ENCODE assay signal across 21 cellular contexts in genomic region chr7:106671160-106671559, GRCh38.
"Had no signal": no experiment of that assay in that cellular context is flagged by ENCODE, and none has a peak within 500 bp of the region (broad histone marks: within the 10 kb centered on the region; RNA-seq: fewer than 3 reads in every experiment).

No MANE protein-coding gene starts in this region.

- DNase-seq: dermis blood vessel endothelial cell; dorsolateral prefrontal cortex; effector CD4-positive, alpha-beta T cell; effector memory CD4-positive, alpha-beta T cell; foreskin keratinocyte; heart left ventricle; hypothalamus; immature natural killer cell; islet precursor cell; kidney; kidney glomerular epithelial cell; left colon; left ventricle myocardium superior; lower lobe of right lung; mesenchymal stem cell; mucosa of descending colon; naive B cell had no signal

- H3K27ac Mint-ChIP-seq: immature natural killer cell; mesothelial cell of epicardium; naive B cell; naive thymus-derived CD8-positive, alpha-beta T cell had no signal

- H3K4me3 Mint-ChIP-seq: immature natural killer cell; mesothelial cell of epicardium; naive B cell; naive thymus-derived CD8-positive, alpha-beta T cell had no signal

- H3K36me3 Mint-ChIP-seq: naive B cell had no signal

- H3K27me3 Mint-ChIP-seq: naive B cell; naive thymus-derived CD8-positive, alpha-beta T cell had no signal

- ATAC-seq: foreskin keratinocyte; gastroesophageal sphincter; heart left ventricle; left colon; left lobe of liver; left ventricle myocardium superior; lower lobe of right lung; mucosa of descending colon; naive thymus-derived CD8-positive, alpha-beta T cell had no signal

- H3K4me1 Mint-ChIP-seq: immature natural killer cell; mesothelial cell of epicardium; naive B cell; naive thymus-derived CD8-positive, alpha-beta T cell had no signal
